In the genomic region with DNA sequence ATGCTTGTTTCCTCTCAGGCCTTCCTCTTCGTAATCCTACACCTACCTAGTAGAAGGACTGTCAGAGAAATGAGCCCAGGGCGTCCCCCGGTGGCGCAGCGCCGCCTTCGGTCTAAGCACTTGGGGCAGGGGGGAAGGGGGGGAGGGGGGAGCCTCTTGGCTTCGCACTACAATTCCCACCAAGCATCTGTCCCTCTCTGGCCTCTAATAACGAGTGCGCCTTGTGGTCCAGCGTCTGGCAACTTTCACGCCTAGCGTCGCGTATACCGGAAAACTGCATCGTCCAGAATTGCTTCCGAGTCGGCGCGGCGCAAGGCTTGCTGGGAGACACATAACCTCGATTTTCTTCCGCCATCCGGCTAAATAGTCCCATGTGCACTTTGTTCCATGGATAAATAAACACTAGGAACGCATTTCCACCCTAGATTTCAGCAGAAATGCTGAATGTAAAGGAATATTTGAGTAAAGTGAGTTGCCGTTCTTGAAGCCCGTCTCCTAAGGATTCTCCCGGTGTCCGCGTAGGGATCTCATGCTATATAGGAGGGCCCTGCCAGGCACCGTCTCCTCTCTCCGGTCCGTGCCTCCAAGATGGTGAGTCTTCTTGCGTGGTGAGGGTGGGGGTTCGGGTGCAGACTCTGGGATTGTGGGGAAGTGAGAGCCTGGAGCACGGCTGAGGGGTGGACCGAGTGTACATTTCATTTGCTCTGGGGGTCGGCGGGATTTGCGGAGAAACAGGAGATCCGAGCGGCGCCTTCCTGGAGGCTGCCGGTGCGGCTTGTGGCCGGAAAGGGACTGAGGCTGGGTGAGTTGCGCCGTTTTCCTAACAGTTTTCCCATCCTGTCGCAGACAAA, we compare ENCODE assay signal across 8 cellular contexts. TPM values are rescaled to one million over a fixed set of nuclear protein-coding genes. Genes with fewer than 3 reads are reported as not detected.
A peak's percentile ranks its signal among the peaks of the same experiment; 100 is the strongest.
DNase-seq lines count a peak whose midpoint lies in the region; ATAC-seq and TF ChIP-seq lines count a peak whose summit lies in the region.

A gene (plus strand): TSS at position 340 of the 851 bp plus-strand sequence. CDS start 249 bp downstream, at position 589.

- H3K36me3 ChIP-seq in CD4-positive, alpha-beta memory T cell (ENCODE audit: insufficient read depth, low read length), result peaks cover 25% of the 10 kb centered on the region
- H3K36me3 ChIP-seq in right lobe of liver, result peaks cover 4 to 29% (median 15%) of the 10 kb centered on the region in 4 donors

- ATAC-seq in GM19438 (IDR thresholded peaks at IDR 0.05; ENCODE audit: low read depth, unreplicated experiment) (peak; percentile 92), HG03575 (IDR thresholded peaks at IDR 0.05; ENCODE audit: extremely low read depth, insufficient number of reproducible peaks, low FRiP score, unreplicated experiment) (peak; percentile 67), right lobe of liver (peak; percentile 89 to 95 (median 91))

- DNase-seq in CD4-positive, alpha-beta memory T cell, result peak; percentile 95 to 98 (median 96)
- DNase-seq in NCI-H82 (lab: John Stamatoyannopoulos, UW), result peak; percentile 100
- peak; percentile 95 for DNase-seq in activated CD4-positive, alpha-beta memory T cell treated with anti-CD3 and anti-CD28 coated beads for 36 hours
- DNase-seq in dorsolateral prefrontal cortex, result peak; percentile 81 to 96 (median 92)
- DNase-seq in right lobe of liver, result peak; percentile 92 to 95 (median 94)
- DNase-seq in stimulated activated CD4-positive, alpha-beta T cell treated with anti-CD3 and anti-CD28 coated beads, Interleukin-4, amount 100 ng/mL, for 4 hours, result peak; percentile 83 to 92

- H3K4me3 Mint-ChIP-seq in CD4-positive, alpha-beta memory T cell, result peak within 1 kb of the TSS; percentile 98 to 100 (median 99)
- peak within 1 kb of the TSS; percentile 98 for H3K4me3 Mint-ChIP-seq in activated CD4-positive, alpha-beta memory T cell treated with anti-CD3 and anti-CD28 coated beads for 36 hours

- POLR2A ChIA-PET in CD4-positive, alpha-beta memory T cell (lab: Charles Lee; ENCODE audit: partially characterized antibody), result interaction anchor here (0.9 to 2.2 kb wide), 12 partner anchors 45 to 303 kb away, joined by 3 to 16 read pairs (median 5); a partner anchor contains a TSS
- POLR2A ChIA-PET in activated CD4-positive, alpha-beta memory T cell treated with anti-CD3 and anti-CD28 coated beads for 36 hours (lab: Charles Lee), result interaction anchor here (0.8 kb wide), 1 partner anchor 44 kb away, joined by 3 read pairs; a partner anchor contains a TSS

- WGBS in right lobe of liver (ENCODE audit: insufficient coverage, low coverage, low lambda C conversion rate, missing lambda C conversion rate), result under 1% methylated on average over 46 of the region's 50 CpGs

- H3K4me3 ChIP-seq in CD4-positive, alpha-beta memory T cell (ENCODE audit: low read length in 2 of 2), result peak within 1 kb of the TSS; percentile 94 to 97
- H3K4me3 ChIP-seq in dorsolateral prefrontal cortex, result peak within 1 kb of the TSS; percentile 56 to 99 (median 87)
- H3K4me3 ChIP-seq in right lobe of liver, result peak within 1 kb of the TSS; percentile 71 to 93 (median 87)

- CTCF ChIA-PET in CD4-positive, alpha-beta memory T cell (lab: Charles Lee; ENCODE audit: partially characterized antibody), result interaction anchor here (1.2 to 6.7 kb wide), 7 partner anchors 45 to 303 kb away, joined by 3 to 42 read pairs (median 4); a partner anchor contains a TSS
- CTCF ChIA-PET in activated CD4-positive, alpha-beta memory T cell treated with anti-CD3 and anti-CD28 coated beads for 36 hours (lab: Charles Lee), result interaction anchor here (1.4 to 3.2 kb wide), 3 partner anchors 12 to 303 kb away, joined by 5 to 18 read pairs (median 13); no protein-coding TSS in a partner anchor

- H3K9me3 ChIP-seq in CD4-positive, alpha-beta memory T cell (ENCODE audit: control insufficient read depth in 1 of 2, low read length in 2 of 2), result no peaks in the 10 kb centered on the region
- H3K9me3 ChIP-seq in right lobe of liver, result no peaks in the 10 kb centered on the region

- H3K36me3 Mint-ChIP-seq in CD4-positive, alpha-beta memory T cell, result peaks cover 25 to 43% of the 10 kb centered on the region in 2 donors
- peaks cover 34% of the 10 kb centered on the region for H3K36me3 Mint-ChIP-seq in activated CD4-positive, alpha-beta memory T cell treated with anti-CD3 and anti-CD28 coated beads for 36 hours

- H3K27ac Mint-ChIP-seq in CD4-positive, alpha-beta memory T cell, result peak within 1 kb of the TSS; percentile 96 to 100 (median 99)
- H3K27ac Mint-ChIP-seq in activated CD4-positive, alpha-beta memory T cell treated with anti-CD3 and anti-CD28 coated beads for 36 hours, result peak within 1 kb of the TSS; percentile 98

- peaks cover 15 to 45% (median 23%) of the 10 kb centered on the region in 4 donors for H3K4me1 Mint-ChIP-seq in CD4-positive, alpha-beta memory T cell
- H3K4me1 Mint-ChIP-seq in activated CD4-positive, alpha-beta memory T cell treated with anti-CD3 and anti-CD28 coated beads for 36 hours (ENCODE audit: low read depth), result peaks cover 48% of the 10 kb centered on the region

- TF ChIP-seq CTCF in dorsolateral prefrontal cortex (IDR thresholded peaks at IDR 0.05 in 54 of 56, conservative IDR thresholded peaks at IDR 0.05 in 2 of 56; ENCODE audit: low read depth in 1 of 56, partially characterized antibody in 56 of 56), result peak in 55 of 56 donors; percentile 32 to 74 (median 57)
- peak in 3 of 4 donors; percentile 37 to 54 (median 53) for TF ChIP-seq CTCF in right lobe of liver (IDR thresholded peaks at IDR 0.05)

- no peaks in the 10 kb centered on the region for H3K27me3 Mint-ChIP-seq in CD4-positive, alpha-beta memory T cell
- no peaks in the 10 kb centered on the region for H3K27me3 Mint-ChIP-seq in activated CD4-positive, alpha-beta memory T cell treated with anti-CD3 and anti-CD28 coated beads for 36 hours

- peak within 1 kb of the TSS; percentile 87 for H3K27ac ChIP-seq in CD4-positive, alpha-beta memory T cell (ENCODE audit: low read depth, low read length)
- H3K27ac ChIP-seq in dorsolateral prefrontal cortex, result peak within 1 kb of the TSS; percentile 68 to 100 (median 97)
- peak within 1 kb of the TSS; percentile 94 to 97 (median 95) for H3K27ac ChIP-seq in right lobe of liver

- intact Hi-C loops in CD4-positive, alpha-beta memory T cell (cut with micrococcal nuclease), result loop anchor here (1.0 to 2.0 kb wide), 8 partner anchors 35 to 303 kb away; a partner anchor contains a TSS
- intact Hi-C loops in activated CD4-positive, alpha-beta memory T cell treated with anti-CD3 and anti-CD28 coated beads for 36 hours (cut with micrococcal nuclease), result loop anchor here (1.0 to 10.0 kb wide), 11 partner anchors 21 to 593 kb away; a partner anchor contains a TSS
- intact Hi-C loops in dorsolateral prefrontal cortex (cut with DNase I), result loop anchor here (2.0 to 10.0 kb wide), 8 partner anchors 45 to 301 kb away; a partner anchor contains a TSS
- intact Hi-C loops in right lobe of liver (cut with DNase I), result loop anchor here (5.0 to 10.0 kb wide), 3 partner anchors 45 to 63 kb away; a partner anchor contains a TSS

- peaks cover 0 to 3% (median 0%) of the 10 kb centered on the region in 8 donors for H3K9me3 Mint-ChIP-seq in CD4-positive, alpha-beta memory T cell
- no peaks in the 10 kb centered on the region for H3K9me3 Mint-ChIP-seq in activated CD4-positive, alpha-beta memory T cell treated with anti-CD3 and anti-CD28 coated beads for 36 hours

- H3K4me1 ChIP-seq in CD4-positive, alpha-beta memory T cell (ENCODE audit: insufficient read depth, low read length), result peaks cover 23% of the 10 kb centered on the region
- peaks cover 0 to 23% (median 8%) of the 10 kb centered on the region in 4 donors for H3K4me1 ChIP-seq in right lobe of liver

- no peaks in the 10 kb centered on the region for H3K27me3 ChIP-seq in CD4-positive, alpha-beta memory T cell (ENCODE audit: insufficient read depth, low read length)
- H3K27me3 ChIP-seq in dorsolateral prefrontal cortex (no peaks in the 10 kb centered on the region), right lobe of liver (no peaks in the 10 kb centered on the region)

- peak; percentile 92 for TF ChIP-seq POLR2A in right lobe of liver (IDR thresholded peaks at IDR 0.05)

RNA-seq across cellular contexts. Expression of the gene that starts here (rescaled TPM):
- total RNA-seq in CD4-positive, alpha-beta memory T cell, result 10 to 100 TPM; 55.6 to 55.8 TPM
- 1,000 to 10,000 TPM in 1 of 2 donors, 100 to 1,000 TPM in 1; 386 to 1,449 TPM for polyA plus RNA-seq in CD4-positive, alpha-beta memory T cell
- 10 to 100 TPM; 28.1 to 40.7 TPM for total RNA-seq in activated CD4-positive, alpha-beta memory T cell treated with anti-CD3 and anti-CD28 coated beads for 36 hours
- total RNA-seq in dorsolateral prefrontal cortex (10 to 100 TPM in 110 of 120 experiments, 1 to 10 TPM in 10; 6.6 to 65.3 (median 18.5) TPM), right lobe of liver (100 to 1,000 TPM in 2 of 6 experiments, 10 to 100 TPM in 4; 17.2 to 600 (median 24.9) TPM)

Comparison
In these comparisons a context has a peak if more than half of its experiments do, and no peak if none do; other contexts are left out.
1. Peak in every context shown above with its lines: DNase-seq, ATAC-seq, H3K4me3 ChIP-seq and H3K27ac ChIP-seq.